In genomic region chr6:83307849-83308248, GRCh38 we compare ENCODE assay signal across 29 cellular contexts.
"Had no signal": no experiment of that assay in that cellular context is flagged by ENCODE, and none has a peak within 500 bp of the region (broad histone marks: within the 10 kb centered on the region; RNA-seq: fewer than 3 reads in every experiment).

No MANE protein-coding gene starts in this region.

- H3K36me3 ChIP-seq: Peyer's patch had no signal

- ATAC-seq: activated CD4-positive, alpha-beta T cell treated with anti-CD3 and anti-CD28 coated beads for 36 hours; activated naive CD8-positive, alpha-beta T cell treated with anti-CD3 and anti-CD28 coated beads, Interleukin-2, amount 50 U/mL, for 24 hours; PC-3; Right ventricle myocardium inferior had no signal

- H3K9ac ChIP-seq: KMS-11 had no signal

- H3K27me3 ChIP-seq: Peyer's patch had no signal

- H3K9me3 ChIP-seq: Peyer's patch had no signal

- H3K4me3 ChIP-seq: Peyer's patch had no signal

- H3K4me1 ChIP-seq: Peyer's patch had no signal

- H3K27ac ChIP-seq: KMS-11, Peyer's patch, RWPE1 had no signal

- DNase-seq: activated CD4-positive, alpha-beta T cell treated with anti-CD3 and anti-CD28 coated beads for 36 hours; activated CD4-positive, alpha-beta T cell treated with anti-CD3 and anti-CD28 coated beads, Interleukin-2, amount 10 ng/mL, durations not matched to agents 7 days and 5 days; activated CD4-positive, alpha-beta T cell treated with anti-CD3 and anti-CD28 coated beads, Interleukin-2, amount 50 U/mL, for 48 hours; activated CD8-positive, alpha-beta memory T cell treated with anti-CD3 and anti-CD28 coated beads, Interleukin-2, amount 50 U/mL, for 4 hours; activated effector memory CD4-positive, alpha-beta T cell treated with Interleukin-2 at 50 U/mL for 16 hours; activated naive CD4-positive, alpha-beta T cell treated with anti-CD3 and anti-CD28 coated beads, Interleukin-2, amount 10 ng/mL, durations not matched to agents 7 days and 5 days; activated naive CD8-positive, alpha-beta T cell treated with anti-CD3 and anti-CD28 coated beads, Interleukin-2, amount 50 U/mL, for 24 hours; activated T-cell treated with anti-CD3 and anti-CD28 coated beads, Interleukin-2, amount 50 U/mL, for 48 hours; anterior cingulate cortex; caudate nucleus; cerebellar nuclear complex; MM.1S; MV-4-11; NCI-H1092; NCI-H1417 treated with DMSO at 0.1 percent for 48 hours; NCI-H1694 treated with DMSO at 0.1 percent for 48 hours; NCI-H2029; NCI-H2107; NCI-H226; NCI-H446 treated with DMSO at 0.1 percent for 48 hours; NCI-H774; PC-3; Peyer's patch; SIG-M5 had no signal

- FAIRE-seq: bronchial epithelial cell, TTC549 had no signal

- H3K4me2 ChIP-seq: KMS-11 had no signal
